In the genomic region with DNA sequence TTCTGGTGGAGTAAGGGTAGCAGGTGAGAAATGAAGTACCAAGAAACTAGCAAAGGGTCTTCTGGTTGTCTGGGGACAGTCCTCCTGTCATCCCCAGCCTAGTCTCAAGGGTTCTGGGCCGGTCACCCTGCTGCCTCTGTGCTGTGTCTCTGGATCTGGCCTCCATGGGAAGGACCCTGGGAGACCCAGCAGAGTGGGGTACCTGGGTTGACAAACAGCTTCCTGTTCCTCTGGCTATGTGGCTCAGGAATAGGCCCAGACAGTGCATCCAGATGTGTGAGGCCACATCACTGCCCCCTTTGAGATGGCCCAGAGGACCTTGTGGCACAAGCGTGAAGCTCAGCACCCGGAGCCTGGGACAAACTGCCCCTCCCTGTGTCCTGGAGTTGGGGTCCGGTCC, we compare ENCODE assay signal across 7 cellular contexts. TPM values are rescaled to one million over a fixed set of nuclear protein-coding genes. Genes with fewer than 3 reads are reported as not detected.
"Had no signal": no experiment of that assay in that cellular context is flagged by ENCODE, and none has a peak within 500 bp of the region (broad histone marks: within the 10 kb centered on the region; RNA-seq: fewer than 3 reads in every experiment).

No MANE protein-coding gene starts in this region.

RNA-seq across cellular contexts. Expression of a gene that starts 10.7 kb away (rescaled TPM):
- total RNA-seq: LHCN-M2, NCI-H460, OCI-LY7, Right ventricle myocardium inferior, RPMI7951, SJCRH30, SK-MEL-5 had no signal
